1 cellular context compared by ENCODE assay signal in the genomic region with DNA sequence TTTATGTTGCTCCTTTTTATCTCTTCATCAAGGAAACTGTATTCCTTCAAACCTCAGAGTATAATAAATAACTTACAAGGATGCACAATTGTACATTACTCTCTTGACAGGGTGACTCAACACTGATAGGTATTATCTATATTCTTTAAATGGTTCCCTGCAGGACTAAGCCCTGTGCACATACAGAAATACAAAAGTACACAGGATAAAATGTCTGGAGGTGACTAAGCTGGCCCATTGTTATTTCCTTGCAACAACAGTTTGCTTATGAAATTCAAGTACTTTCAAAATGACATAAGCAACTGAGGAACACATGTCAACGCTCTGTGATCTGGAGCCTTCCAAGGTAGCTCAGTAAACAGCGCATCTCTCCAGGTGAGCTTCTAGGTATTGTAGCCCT.
TF ChIP-seq lines count a peak whose summit lies in the region.

No MANE protein-coding gene starts in this region.

TF ChIP-seq in endothelial cell of umbilical vein, 7 proteins besides CTCF, POLR2A, EP300 and RAD21:
- no peak for TF ChIP-seq EZH2 (IDR thresholded peaks at IDR 0.05; ENCODE audit: borderline replicate concordance, low read depth, low read length, severe bottlenecking)
- no peak for TF ChIP-seq POLR2AphosphoS5 (IDR thresholded peaks at IDR 0.05; ENCODE audit: insufficient read depth, low read depth, low read length)
- TF ChIP-seq MYC (IDR thresholded peaks at IDR 0.05; ENCODE audit: low read depth, low read length), result no peak
- TF ChIP-seq GATA2 (IDR thresholded peaks at IDR 0.05; ENCODE audit: insufficient read depth, insufficient read length, low read depth, low read length), result no peak
- no peak for TF ChIP-seq MAX (IDR thresholded peaks at IDR 0.05; ENCODE audit: insufficient read depth, insufficient read length)
- peak; percentile 16 for TF ChIP-seq FOS (IDR thresholded peaks at IDR 0.05; ENCODE audit: borderline replicate concordance, insufficient read depth, low read length)
- no peak for TF ChIP-seq JUN (IDR thresholded peaks at IDR 0.05; ENCODE audit: borderline replicate concordance, insufficient read depth, insufficient read length, low read depth)
